Comparison of ENCODE assay signal across 21 cellular contexts in genomic region chr18:48862678-48863270, GRCh38.
DNase-seq lines count a peak whose midpoint lies in the region; ATAC-seq, FAIRE-seq and TF ChIP-seq lines count a peak whose summit lies in the region.
"Had no signal": no experiment of that assay in that cellular context is flagged by ENCODE, and none has a peak within 500 bp of the region (broad histone marks: within the 10 kb centered on the region; RNA-seq: fewer than 3 reads in every experiment).

No MANE protein-coding gene starts in this region.

- CTCF ChIA-PET in RWPE1 (lab: Yijun Ruan, JAX): no interaction called here
- CTCF ChIA-PET in activated CD8-positive, alpha-beta memory T cell treated with anti-CD3 and anti-CD28 coated beads, Interleukin-2, amount 10 ng/mL, durations not matched to agents 7 days and 5 days (lab: Charles Lee): no interaction called here

- no peak for FAIRE-seq in D721Med (lab: Jason Lieb, UNC)

- H3K4me3 ChIP-seq in right cardiac atrium (ENCODE audit: low read length) (no peak overlapping the region), spleen (no peak overlapping the region)
- H3K4me3 ChIP-seq: cardiac muscle cell, GM23248, lung, SK-N-MC had no signal

- H3K27ac Mint-ChIP-seq in chondrocyte (ENCODE audit: unreplicated experiment): peak overlapping the region; percentile 96
- H3K27ac Mint-ChIP-seq in activated CD8-positive, alpha-beta memory T cell treated with anti-CD3 and anti-CD28 coated beads, Interleukin-2, amount 10 ng/mL, durations not matched to agents 7 days and 5 days: no peak overlapping the region
- H3K27ac Mint-ChIP-seq: activated naive CD8-positive, alpha-beta T cell treated with anti-CD3 and anti-CD28 coated beads, Interleukin-2, amount 50 U/mL, for 24 hours had no signal

- H3K27ac ChIP-seq in RWPE1 (peak overlapping the region; percentile 26; the same call in 1 of the 2 replicates), right cardiac atrium (ENCODE audit: low read length) (peak overlapping the region; percentile 71), spleen (no peak overlapping the region)
- H3K27ac ChIP-seq: C4-2B, GM23248, SK-N-MC, WERI-Rb-1 had no signal

- no peaks in the 10 kb centered on the region for H3K27me3 Mint-ChIP-seq in chondrocyte (ENCODE audit: low read depth)
- no peaks in the 10 kb centered on the region for H3K27me3 Mint-ChIP-seq in activated CD8-positive, alpha-beta memory T cell treated with anti-CD3 and anti-CD28 coated beads, Interleukin-2, amount 10 ng/mL, durations not matched to agents 7 days and 5 days
- H3K27me3 Mint-ChIP-seq: activated naive CD8-positive, alpha-beta T cell treated with anti-CD3 and anti-CD28 coated beads, Interleukin-2, amount 50 U/mL, for 24 hours had no signal

- H3K36me3 Mint-ChIP-seq in chondrocyte (ENCODE audit: low read depth): peaks cover 14% of the 10 kb centered on the region
- peaks cover 7% of the 10 kb centered on the region for H3K36me3 Mint-ChIP-seq in activated CD8-positive, alpha-beta memory T cell treated with anti-CD3 and anti-CD28 coated beads, Interleukin-2, amount 10 ng/mL, durations not matched to agents 7 days and 5 days

- 65% methylated on average over 22 of the region's 22 CpGs for WGBS in right cardiac atrium
- 91 to 97% (median 93%) methylated on average over 22 of the region's 22 CpGs for WGBS in spleen, 5 donors

- H3K4me1 ChIP-seq in right cardiac atrium (ENCODE audit: control insufficient read depth, insufficient read depth, low read length) (peaks cover 10% of the 10 kb centered on the region), spleen (peaks cover 0 to 19% (median 0%) of the 10 kb centered on the region in 6 donors)

- H3K9me3 Mint-ChIP-seq in chondrocyte (ENCODE audit: low read depth): no peaks in the 10 kb centered on the region
- no peaks in the 10 kb centered on the region for H3K9me3 Mint-ChIP-seq in activated CD8-positive, alpha-beta memory T cell treated with anti-CD3 and anti-CD28 coated beads, Interleukin-2, amount 10 ng/mL, durations not matched to agents 7 days and 5 days (ENCODE audit: low read depth)
- H3K9me3 Mint-ChIP-seq: activated naive CD8-positive, alpha-beta T cell treated with anti-CD3 and anti-CD28 coated beads, Interleukin-2, amount 50 U/mL, for 24 hours had no signal

- DNase-seq in RWPE1 (ENCODE audit: low spot score) (no peak), chondrocyte (ENCODE audit: low spot score) (no peak), right cardiac atrium (peak; percentile 89 to 93 (median 90)), spleen (peak; percentile 63), D721Med (ENCODE audit: insufficient read length, low spot score) (no peak), GM10266 (ENCODE audit: extremely low spot score) (no peak), KG1 (lab: John Stamatoyannopoulos, UW) (no peak)
- no peak for DNase-seq in activated CD8-positive, alpha-beta memory T cell treated with anti-CD3 and anti-CD28 coated beads, Interleukin-2, amount 10 ng/mL, durations not matched to agents 7 days and 5 days
- DNase-seq: activated effector memory CD4-positive, alpha-beta T cell treated with Interleukin-2 at 50 U/mL for 16 hours; activated naive CD8-positive, alpha-beta T cell treated with anti-CD3 and anti-CD28 coated beads, Interleukin-2, amount 50 U/mL, for 24 hours; erythroblast; foreskin fibroblast; GM23248; NCI-H1092; NCI-H1930; NCI-H226; WERI-Rb-1 had no signal

- TF ChIP-seq POLR2A in spleen (IDR thresholded peaks at IDR 0.05): no peak

- intact Hi-C loops in right cardiac atrium (cut with DNase I): loop anchor here in 1 of 4 donors (5.0 kb wide), 1 partner anchor 50 kb away; no protein-coding TSS in a partner anchor
- intact Hi-C loops in spleen (cut with DNase I; ENCODE audit: low total_unique reads): no loop called here

- H3K4me3 Mint-ChIP-seq in chondrocyte (ENCODE audit: unreplicated experiment): peak overlapping the region; percentile 29
- no peak overlapping the region for H3K4me3 Mint-ChIP-seq in activated CD8-positive, alpha-beta memory T cell treated with anti-CD3 and anti-CD28 coated beads, Interleukin-2, amount 10 ng/mL, durations not matched to agents 7 days and 5 days
- H3K4me3 Mint-ChIP-seq: activated naive CD8-positive, alpha-beta T cell treated with anti-CD3 and anti-CD28 coated beads, Interleukin-2, amount 50 U/mL, for 24 hours had no signal

- peaks cover 0 to 13% (median 0%) of the 10 kb centered on the region in 6 donors for H3K36me3 ChIP-seq in spleen
- H3K36me3 ChIP-seq: cardiac muscle cell had no signal

- H3K27me3 ChIP-seq in right cardiac atrium (ENCODE audit: control insufficient read depth, insufficient read depth): no peaks in the 10 kb centered on the region
- no peaks in the 10 kb centered on the region for H3K27me3 ChIP-seq in spleen (replicated peaks in 1 of 7)
- H3K27me3 ChIP-seq: cardiac muscle cell had no signal

- POLR2A ChIA-PET in RWPE1 (lab: Yijun Ruan, JAX; ENCODE audit: low non-redundant PET): no interaction called here

- H3K4me1 Mint-ChIP-seq in chondrocyte (ENCODE audit: low read depth): peaks cover 75% of the 10 kb centered on the region
- H3K4me1 Mint-ChIP-seq in activated CD8-positive, alpha-beta memory T cell treated with anti-CD3 and anti-CD28 coated beads, Interleukin-2, amount 10 ng/mL, durations not matched to agents 7 days and 5 days: peaks cover 12% of the 10 kb centered on the region

- ATAC-seq in right cardiac atrium: peak; percentile 68 to 76
- no peak for ATAC-seq in activated CD8-positive, alpha-beta memory T cell treated with anti-CD3 and anti-CD28 coated beads, Interleukin-2, amount 10 ng/mL, durations not matched to agents 7 days and 5 days
- ATAC-seq: activated naive CD8-positive, alpha-beta T cell treated with anti-CD3 and anti-CD28 coated beads, Interleukin-2, amount 50 U/mL, for 24 hours had no signal

- H3K9me3 ChIP-seq in right cardiac atrium (ENCODE audit: control insufficient read depth, low read length) (no peaks in the 10 kb centered on the region), spleen (peaks cover 0 to 11% (median 9%) of the 10 kb centered on the region in 8 donors)

- no peak for TF ChIP-seq CTCF in RWPE1 (conservative IDR thresholded peaks at IDR 0.05; ENCODE audit: low read depth)
- no peak for TF ChIP-seq CTCF in chondrocyte (IDR thresholded peaks at IDR 0.05)
- TF ChIP-seq CTCF in spleen (IDR thresholded peaks at IDR 0.05 in 8 of 11, conservative IDR thresholded peaks at IDR 0.05 in 3 of 11): no peak
- no peak for TF ChIP-seq CTCF in D721Med (IDR thresholded peaks at IDR 0.05; ENCODE audit: insufficient read depth, missing control alignments)
- TF ChIP-seq CTCF in GM10266 (IDR thresholded peaks at IDR 0.05; ENCODE audit: control insufficient read depth, insufficient read depth, low read depth, missing control alignments): no peak

Comparison
In these comparisons a context has a peak if more than half of its experiments do, and no peak if none do; other contexts are left out.
1. DNase-seq: peak in right cardiac atrium (3 of 3) and spleen (single experiment); none in RWPE1 (single experiment), chondrocyte (single experiment), D721Med (single experiment), GM10266 (single experiment), KG1 (single experiment) and activated CD8-positive, alpha-beta memory T cell treated with anti-CD3 and anti-CD28 coated beads, Interleukin-2, amount 10 ng/mL, durations not matched to agents 7 days and 5 days (single experiment).
2. H3K27ac ChIP-seq: peak in RWPE1 (single experiment) and right cardiac atrium (single experiment); none in spleen (0 of 8).